In genomic region chr14:104136472-104137296, GRCh38 we compare ENCODE assay signal across 9 cellular contexts. TPM values are rescaled to one million over a fixed set of nuclear protein-coding genes. Genes with fewer than 3 reads are reported as not detected.
DNase-seq lines count a peak whose midpoint lies in the region; ATAC-seq and TF ChIP-seq lines count a peak whose summit lies in the region.
"Had no signal": no experiment of that assay in that cellular context is flagged by ENCODE, and none has a peak within 500 bp of the region (broad histone marks: within the 10 kb centered on the region; RNA-seq: fewer than 3 reads in every experiment).

No MANE protein-coding gene starts in this region.

- 9% methylated on average over 52 of the region's 77 CpGs for WGBS in mesenchymal stem cell

- no peak for TF ChIP-seq CTCF in type B pancreatic cell (conservative IDR thresholded peaks at IDR 0.05)

- H3K4ac ChIP-seq in mesenchymal stem cell (ENCODE audit: low read depth in 1 of 2, low read length in 2 of 2) = no peak overlapping the region

- H3K9me3 ChIP-seq in mesenchymal stem cell (ENCODE audit: control insufficient read depth, low read length) = no peaks in the 10 kb centered on the region

- H2BK12ac ChIP-seq in mesenchymal stem cell (ENCODE audit: low read length in 2 of 2) = no peak overlapping the region

- H3K27me3 Mint-ChIP-seq in activated naive CD4-positive, alpha-beta T cell treated with anti-CD3 and anti-CD28 coated beads for 36 hours (ENCODE audit: low read depth) = peaks cover 34% of the 10 kb centered on the region
- H3K27me3 Mint-ChIP-seq in activated naive CD8-positive, alpha-beta T cell treated with anti-CD3 and anti-CD28 coated beads, Interleukin-2, amount 50 U/mL, for 24 hours = peaks cover 40% of the 10 kb centered on the region
- peaks cover 50% of the 10 kb centered on the region for H3K27me3 Mint-ChIP-seq in type B pancreatic cell

- no peak overlapping the region for H2AFZ ChIP-seq in mesenchymal stem cell (ENCODE audit: low read depth, low read length)

- H3K79me1 ChIP-seq in mesenchymal stem cell (replicated peaks; ENCODE audit: low read length, poor library complexity, severe bottlenecking) = no peaks in the 10 kb centered on the region

- H2BK120ac ChIP-seq in mesenchymal stem cell (ENCODE audit: low read depth, low read length) = peak overlapping the region; percentile 19

- H3K9me3 Mint-ChIP-seq in activated naive CD4-positive, alpha-beta T cell treated with anti-CD3 and anti-CD28 coated beads for 36 hours = no peaks in the 10 kb centered on the region
- H3K9me3 Mint-ChIP-seq in activated naive CD8-positive, alpha-beta T cell treated with anti-CD3 and anti-CD28 coated beads, Interleukin-2, amount 50 U/mL, for 24 hours = no peaks in the 10 kb centered on the region
- no peaks in the 10 kb centered on the region for H3K9me3 Mint-ChIP-seq in type B pancreatic cell

- H3K9ac ChIP-seq in mesenchymal stem cell (ENCODE audit: low read length) = no peak overlapping the region

- intact Hi-C loops in activated naive CD4-positive, alpha-beta T cell treated with anti-CD3 and anti-CD28 coated beads for 36 hours (cut with micrococcal nuclease) = loop anchor here (1.0 to 10.0 kb wide), 4 partner anchors 86 to 504 kb away; no protein-coding TSS in a partner anchor

- peak overlapping the region; percentile 19 for H3K4me3 Mint-ChIP-seq in activated naive CD4-positive, alpha-beta T cell treated with anti-CD3 and anti-CD28 coated beads for 36 hours
- H3K4me3 Mint-ChIP-seq in activated naive CD8-positive, alpha-beta T cell treated with anti-CD3 and anti-CD28 coated beads, Interleukin-2, amount 50 U/mL, for 24 hours = peak overlapping the region; percentile 1
- H3K4me3 Mint-ChIP-seq in type B pancreatic cell = peak overlapping the region; percentile 84

- DNase-seq in activated naive CD4-positive, alpha-beta T cell treated with anti-CD3 and anti-CD28 coated beads for 36 hours = no peak
- no peak for DNase-seq in activated naive CD4-positive, alpha-beta T cell treated with Interleukin-2 at 50 U/mL for 16 hours
- no peak for DNase-seq in activated naive CD8-positive, alpha-beta T cell treated with anti-CD3 and anti-CD28 coated beads, Interleukin-2, amount 50 U/mL, for 24 hours
- DNase-seq in mesenchymal stem cell = no peak
- no peak for DNase-seq in type B pancreatic cell (ENCODE audit: extremely low spot score, unreplicated experiment)
- no peak for DNase-seq in UCSD-AML1 (lab: John Stamatoyannopoulos, UW; ENCODE audit: unreplicated experiment)
- no peak for DNase-seq in SW480 (ENCODE audit: low spot score)

- no peak overlapping the region for H3K18ac ChIP-seq in mesenchymal stem cell (ENCODE audit: low read depth in 1 of 2, low read length in 2 of 2)

- H2AK5ac ChIP-seq in mesenchymal stem cell (ENCODE audit: low read length, severe bottlenecking) = no peak overlapping the region

- H3K23ac ChIP-seq in mesenchymal stem cell (ENCODE audit: low read length in 2 of 2) = peak overlapping the region in 1 of 2 experiments; percentile 79

- H2BK15ac ChIP-seq in mesenchymal stem cell (ENCODE audit: low read depth, poor library complexity, severe bottlenecking) = no peak overlapping the region

- H2BK5ac ChIP-seq in mesenchymal stem cell (ENCODE audit: low read depth, low read length, poor library complexity, severe bottlenecking) = no peak overlapping the region

- no peak overlapping the region for H3K14ac ChIP-seq in mesenchymal stem cell (ENCODE audit: low read length in 2 of 2)

- H3K27me3 ChIP-seq in mesenchymal stem cell (ENCODE audit: control insufficient read depth in 1 of 2, insufficient read depth in 1 of 2, low read length in 2 of 2) = peaks cover 64 to 70% of the 10 kb centered on the region in 2 experiments

- H3K4me1 Mint-ChIP-seq in activated naive CD4-positive, alpha-beta T cell treated with anti-CD3 and anti-CD28 coated beads for 36 hours (ENCODE audit: low read depth) = peaks cover 9% of the 10 kb centered on the region
- peaks cover 3% of the 10 kb centered on the region for H3K4me1 Mint-ChIP-seq in activated naive CD8-positive, alpha-beta T cell treated with anti-CD3 and anti-CD28 coated beads, Interleukin-2, amount 50 U/mL, for 24 hours
- peaks cover 7% of the 10 kb centered on the region for H3K4me1 Mint-ChIP-seq in type B pancreatic cell (ENCODE audit: unreplicated experiment)

- no peak overlapping the region for H3K4me3 ChIP-seq in mesenchymal stem cell (ENCODE audit: insufficient read depth in 1 of 2, low read depth in 1 of 2, low read length in 2 of 2)

- no peak overlapping the region for H3K27ac Mint-ChIP-seq in activated naive CD4-positive, alpha-beta T cell treated with anti-CD3 and anti-CD28 coated beads for 36 hours
- no peak overlapping the region for H3K27ac Mint-ChIP-seq in activated naive CD8-positive, alpha-beta T cell treated with anti-CD3 and anti-CD28 coated beads, Interleukin-2, amount 50 U/mL, for 24 hours
- H3K27ac Mint-ChIP-seq in type B pancreatic cell = no peak overlapping the region

- ATAC-seq in activated naive CD8-positive, alpha-beta T cell treated with anti-CD3 and anti-CD28 coated beads, Interleukin-2, amount 50 U/mL, for 24 hours = no peak
- ATAC-seq in GM21447 (IDR thresholded peaks at IDR 0.05; ENCODE audit: unreplicated experiment) = no peak

- peaks cover 28% of the 10 kb centered on the region for H3K4me1 ChIP-seq in mesenchymal stem cell (ENCODE audit: control insufficient read depth, insufficient read depth, low read depth, low read length)

- no peak overlapping the region for H4K8ac ChIP-seq in mesenchymal stem cell (ENCODE audit: low read length)

- no peaks in the 10 kb centered on the region for H3K36me3 Mint-ChIP-seq in activated naive CD4-positive, alpha-beta T cell treated with anti-CD3 and anti-CD28 coated beads for 36 hours (ENCODE audit: low read depth)
- H3K36me3 Mint-ChIP-seq in activated naive CD8-positive, alpha-beta T cell treated with anti-CD3 and anti-CD28 coated beads, Interleukin-2, amount 50 U/mL, for 24 hours (ENCODE audit: low read depth) = no peaks in the 10 kb centered on the region
- no peaks in the 10 kb centered on the region for H3K36me3 Mint-ChIP-seq in type B pancreatic cell

- CTCF ChIA-PET in activated naive CD4-positive, alpha-beta T cell treated with anti-CD3 and anti-CD28 coated beads for 36 hours (lab: Charles Lee) = no interaction called here

- H3K4me2 ChIP-seq in mesenchymal stem cell (ENCODE audit: low read length, poor library complexity, severe bottlenecking) = no peak overlapping the region

- no peak overlapping the region for H4K91ac ChIP-seq in mesenchymal stem cell (ENCODE audit: low read length)

- H3K27ac ChIP-seq in mesenchymal stem cell (ENCODE audit: low read length, poor library complexity, severe bottlenecking) = no peak overlapping the region

- H3K36me3 ChIP-seq in mesenchymal stem cell (ENCODE audit: control insufficient read depth in 1 of 2, insufficient read depth in 2 of 2, low read depth in 1 of 2, low read length in 2 of 2) = peaks cover 0 to 4% of the 10 kb centered on the region in 2 experiments

RNA-seq across cellular contexts. Expression of gene KIF26A, which starts 1.7 kb away (rescaled TPM):
- total RNA-seq in activated naive CD4-positive, alpha-beta T cell treated with anti-CD3 and anti-CD28 coated beads for 36 hours = under 1 TPM; 0.07 TPM
- polyA plus RNA-seq in mesenchymal stem cell (2013, experiment 1 of 2) = 1.7 TPM
- polyA plus RNA-seq in mesenchymal stem cell (2013, experiment 2 of 2) = 1.7 TPM
- total RNA-seq in type B pancreatic cell (ENCODE audit: low replicate concordance) = 12.9 and 23.4 TPM in 2 replicates
- total RNA-seq: IMR-90 had no signal
- polyA plus RNA-seq: IMR-90 had no signal

RNA-seq across cellular contexts. Expression of gene ASPG, which starts 51.2 kb away (rescaled TPM):
- total RNA-seq in activated naive CD4-positive, alpha-beta T cell treated with anti-CD3 and anti-CD28 coated beads for 36 hours = not detected
- not detected for polyA plus RNA-seq in mesenchymal stem cell (2013, experiment 1 of 2)
- polyA plus RNA-seq in mesenchymal stem cell (2013, experiment 2 of 2) = not detected
- 0.29 TPM in 1 of 2 replicates, not detected in the other for total RNA-seq in type B pancreatic cell (ENCODE audit: low replicate concordance)
- total RNA-seq: IMR-90 had no signal
- polyA plus RNA-seq: IMR-90 had no signal

Comparison
In these comparisons a context has a peak if more than half of its experiments do, and no peak if none do; other contexts are left out.
1. H3K4me3 Mint-ChIP-seq: peak in every context shown above with its lines; median percentile 84 in type B pancreatic cell; 19 in activated naive CD4-positive, alpha-beta T cell treated with anti-CD3 and anti-CD28 coated beads for 36 hours; 1 in activated naive CD8-positive, alpha-beta T cell treated with anti-CD3 and anti-CD28 coated beads, Interleukin-2, amount 50 U/mL, for 24 hours.
2. RNA of gene KIF26A, which starts 1.7 kb away (total RNA-seq): 12.9 to 23.4 TPM in type B pancreatic cell; 0.07 TPM in activated naive CD4-positive, alpha-beta T cell treated with anti-CD3 and anti-CD28 coated beads for 36 hours; every median in the first group is over 10 times any median in the second.